ENCODE assay signal across 8 cellular contexts in the genomic region with DNA sequence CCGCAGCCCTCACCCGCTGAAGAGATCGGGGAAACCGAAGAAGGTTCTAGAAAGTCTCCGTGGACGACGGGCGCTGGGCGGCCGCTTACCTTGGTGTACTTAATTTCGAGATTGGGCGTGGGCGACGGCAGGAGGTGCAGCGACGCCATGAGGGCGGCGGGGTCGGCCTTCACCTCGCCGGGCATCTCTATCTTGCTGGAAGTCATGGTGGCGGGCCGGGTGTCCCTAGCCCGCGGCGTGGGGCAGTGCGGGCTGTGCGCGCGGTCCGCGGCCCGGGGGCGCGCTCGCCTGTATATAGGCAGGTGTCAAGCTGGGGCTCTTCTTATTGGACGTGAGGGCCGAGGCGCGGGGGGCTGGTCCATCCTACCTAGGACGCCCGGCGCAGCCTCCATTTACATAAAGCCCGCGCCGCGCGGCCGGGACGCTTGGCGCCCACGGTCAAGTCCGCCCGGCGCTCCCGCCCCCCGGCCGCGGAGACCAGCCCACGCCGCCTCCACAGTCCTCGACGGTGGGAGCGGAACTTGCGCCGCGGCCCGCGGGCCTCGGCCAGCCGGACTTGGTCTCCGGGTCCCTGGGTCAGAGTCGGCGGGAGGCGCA. TPM values are rescaled to one million over a fixed set of nuclear protein-coding genes. Genes with fewer than 3 reads are reported as not detected.
DNase-seq lines count a peak whose midpoint lies in the region; ATAC-seq and TF ChIP-seq lines count a peak whose summit lies in the region.

Gene ALDH1A2 (minus strand): TSS at position 267 of the 597 bp plus-strand sequence. CDS start 61 bp downstream, at position 206.

- H3K4me1 ChIP-seq in HAP-1, result peaks cover 18% of the 10 kb centered on the region
- peaks cover 19% of the 10 kb centered on the region for H3K4me1 ChIP-seq in left ventricle myocardium inferior

- peaks cover 43% of the 10 kb centered on the region for H3K27me3 Mint-ChIP-seq in activated T-helper 17 cell treated with anti-CD3 and anti-CD28 coated beads, Interleukin-2, amount 50 U/mL, for 72 hours
- peaks cover 75% of the 10 kb centered on the region for H3K27me3 Mint-ChIP-seq in progenitor cell of endocrine pancreas

- peak within 1 kb of the TSS; percentile 50 for H3K4me3 Mint-ChIP-seq in activated T-helper 17 cell treated with anti-CD3 and anti-CD28 coated beads, Interleukin-2, amount 50 U/mL, for 72 hours
- H3K4me3 Mint-ChIP-seq in progenitor cell of endocrine pancreas (ENCODE audit: low read depth), result peak within 1 kb of the TSS; percentile 38

- H3K27ac Mint-ChIP-seq in activated T-helper 17 cell treated with anti-CD3 and anti-CD28 coated beads, Interleukin-2, amount 50 U/mL, for 72 hours, result no peak within 1 kb of the TSS
- no peak within 1 kb of the TSS for H3K27ac Mint-ChIP-seq in progenitor cell of endocrine pancreas

- ATAC-seq in activated T-helper 17 cell treated with anti-CD3 and anti-CD28 coated beads, Interleukin-2, amount 50 U/mL, for 72 hours (replicated peaks), result no peak
- ATAC-seq in GM21390 (IDR thresholded peaks at IDR 0.05; ENCODE audit: unreplicated experiment), result no peak

- intact Hi-C loops in left ventricle myocardium inferior (cut with micrococcal nuclease), result no loop called here

- H3K9me3 ChIP-seq in HAP-1 (no peaks in the 10 kb centered on the region; the same call in 1 of the 2 replicates), left ventricle myocardium inferior (replicated peaks) (no peaks in the 10 kb centered on the region)

- DNase-seq in HAP-1 (ENCODE audit: low spot score in 2 of 2) (peak in 1 of 2 experiments; percentile 38), left ventricle myocardium inferior (peak; percentile 52), progenitor cell of endocrine pancreas (ENCODE audit: low spot score, unreplicated experiment) (peak; percentile 15), globus pallidus (ENCODE audit: low spot score) (no peak), NCI-H1417 (lab: John Stamatoyannopoulos, UW) (no peak), NCI-H748 (lab: John Stamatoyannopoulos, UW; ENCODE audit: unreplicated experiment) (no peak)

- H3K36me3 ChIP-seq in HAP-1 (replicated peaks), result no peaks in the 10 kb centered on the region
- no peaks in the 10 kb centered on the region for H3K36me3 ChIP-seq in left ventricle myocardium inferior

- no peaks in the 10 kb centered on the region for H3K4me1 Mint-ChIP-seq in activated T-helper 17 cell treated with anti-CD3 and anti-CD28 coated beads, Interleukin-2, amount 50 U/mL, for 72 hours
- H3K4me1 Mint-ChIP-seq in progenitor cell of endocrine pancreas (ENCODE audit: low read depth), result no peaks in the 10 kb centered on the region

- peaks cover 10% of the 10 kb centered on the region for H3K36me3 Mint-ChIP-seq in activated T-helper 17 cell treated with anti-CD3 and anti-CD28 coated beads, Interleukin-2, amount 50 U/mL, for 72 hours (ENCODE audit: low read depth)
- H3K36me3 Mint-ChIP-seq in progenitor cell of endocrine pancreas (ENCODE audit: insufficient read depth), result no peaks in the 10 kb centered on the region

- in situ Hi-C loops in HAP-1 (cut with MboI; ENCODE audit: low sequenced_read_pairs), result loop anchor here (5.0 to 10.0 kb wide), 2 partner anchors 198 to 311 kb away; no protein-coding TSS in a partner anchor

- H3K27me3 ChIP-seq in HAP-1 (ENCODE audit: low read depth) (peaks cover 24% of the 10 kb centered on the region), left ventricle myocardium inferior (ENCODE audit: low read depth) (peaks cover 79% of the 10 kb centered on the region)

- H3K27ac ChIP-seq in left ventricle myocardium inferior (replicated peaks), result peak within 1 kb of the TSS; percentile 79

- H3K4me3 ChIP-seq in HAP-1 (peak within 1 kb of the TSS; percentile 42), left ventricle myocardium inferior (peak within 1 kb of the TSS; percentile 74)

- TF ChIP-seq CTCF in left ventricle myocardium inferior (IDR thresholded peaks at IDR 0.05; ENCODE audit: borderline replicate concordance) (no peak), progenitor cell of endocrine pancreas (IDR thresholded peaks at IDR 0.05; ENCODE audit: unreplicated experiment) (no peak)

- peaks cover 4% of the 10 kb centered on the region for H3K9me3 Mint-ChIP-seq in activated T-helper 17 cell treated with anti-CD3 and anti-CD28 coated beads, Interleukin-2, amount 50 U/mL, for 72 hours
- no peaks in the 10 kb centered on the region for H3K9me3 Mint-ChIP-seq in progenitor cell of endocrine pancreas (ENCODE audit: low read depth)

RNA-seq across cellular contexts. Expression of gene ALDH1A2, which starts in this region (rescaled TPM):
- total RNA-seq in activated T-helper 17 cell treated with anti-CD3 and anti-CD28 coated beads, Interleukin-2, amount 50 U/mL, for 72 hours, result 1 to 10 TPM in 1 of 2 donors, not detected in 1; 1.1 TPM
- 14.0 TPM for total RNA-seq in left ventricle myocardium inferior
- 1.4 and 2.4 TPM in 2 replicates for total RNA-seq in progenitor cell of endocrine pancreas

Comparison
In these comparisons a context has a peak if more than half of its experiments do, and no peak if none do; other contexts are left out.
1. DNase-seq: peak in left ventricle myocardium inferior (single experiment) and progenitor cell of endocrine pancreas (single experiment); none in globus pallidus (single experiment), NCI-H1417 (0 of 3) and NCI-H748 (single experiment).